23 cellular contexts compared by ENCODE assay signal in genomic region chr6:155959898-155960297, GRCh38.
DNase-seq lines count a peak whose midpoint lies in the region; TF ChIP-seq lines count a peak whose summit lies in the region.
"Had no signal": no experiment of that assay in that cellular context is flagged by ENCODE, and none has a peak within 500 bp of the region (broad histone marks: within the 10 kb centered on the region; RNA-seq: fewer than 3 reads in every experiment).

No MANE protein-coding gene starts in this region.

- no peak for TF ChIP-seq RAD21 in neural cell (conservative IDR thresholded peaks at IDR 0.05)

- no peak for TF ChIP-seq EP300 in neural cell (conservative IDR thresholded peaks at IDR 0.05; ENCODE audit: poor library complexity, severe bottlenecking)

- no peak for TF ChIP-seq CTCF in neural cell (IDR thresholded peaks at IDR 0.05; ENCODE audit: poor library complexity, severe bottlenecking)

- H3K79me2 ChIP-seq in neural cell (replicated peaks; ENCODE audit: insufficient read depth, low read length) = no peaks in the 10 kb centered on the region

- no peak overlapping the region for H3K9ac ChIP-seq in neural cell (ENCODE audit: low read length)

- no peaks in the 10 kb centered on the region for H4K20me1 ChIP-seq in neural cell (ENCODE audit: insufficient read depth)

- no peak overlapping the region for H2AFZ ChIP-seq in neural cell (ENCODE audit: low read depth, low read length)

- DNase-seq in DMS53 treated with DMSO at 0.1 percent for 48 hours (lab: John Stamatoyannopoulos, UW; ENCODE audit: unreplicated experiment) (peak; percentile 81), NCI-H146 (lab: John Stamatoyannopoulos, UW) (peak; percentile 100), NCI-H748 treated with DMSO at 0.1 percent for 48 hours (lab: John Stamatoyannopoulos, UW) (peak; percentile 95), D341Med (ENCODE audit: low spot score) (no peak), NCI-H2227 treated with DMSO at 0.1 percent for 48 hours (lab: John Stamatoyannopoulos, UW) (no peak), HUDEP-2 (lab: John Stamatoyannopoulos, UW; ENCODE audit: unreplicated experiment in 76 of 76) (no peak)
- DNase-seq: activated CD4-positive, alpha-beta T cell treated with anti-CD3 and anti-CD28 coated beads, Interleukin-2, amount 10 ng/mL, durations not matched to agents 24 days and 14 days; activated CD8-positive, alpha-beta memory T cell treated with anti-CD3 and anti-CD28 coated beads, Interleukin-2, amount 10 ng/mL, durations not matched to agents 7 days and 5 days; DMS 273 treated with DMSO at 0.1 percent for 48 hours; GDM1; H9; heart right ventricle; KBM-7; left ventricle myocardium inferior; midbrain; MM.1S; nephron progenitor cell; stimulated activated CD4-positive, alpha-beta T cell treated with anti-CD3 and anti-CD28 coated beads, Interleukin-1b, Interleukin-23, amount 100 ng/mL, for 48 hours had no signal

- no peak overlapping the region for H3K27ac ChIP-seq in neural cell (ENCODE audit: low read length)
- H3K27ac ChIP-seq: ascending aorta, heart right ventricle, left ventricle myocardium inferior, Peyer's patch, vagina, VCaP had no signal

- no peak overlapping the region for H3K4me2 ChIP-seq in neural cell (ENCODE audit: low read length)

- no peaks in the 10 kb centered on the region for H3K9me3 ChIP-seq in neural cell (ENCODE audit: low read length)
- H3K9me3 ChIP-seq: ascending aorta, heart right ventricle, left ventricle myocardium inferior, Peyer's patch, vagina had no signal

- H3K36me3 ChIP-seq in neural cell (ENCODE audit: insufficient read depth, low read length) = no peaks in the 10 kb centered on the region
- H3K36me3 ChIP-seq: ascending aorta, heart right ventricle, left ventricle myocardium inferior, Peyer's patch, vagina had no signal

- no peaks in the 10 kb centered on the region for H3F3A ChIP-seq in neural cell (ENCODE audit: insufficient read depth, low read length, poor library complexity, severe bottlenecking)

- no peak overlapping the region for H3K4me3 ChIP-seq in neural cell (ENCODE audit: low read length)
- H3K4me3 ChIP-seq: ascending aorta, heart right ventricle, left ventricle myocardium inferior, Peyer's patch, vagina had no signal

- no peaks in the 10 kb centered on the region for H3K27me3 ChIP-seq in neural cell (ENCODE audit: insufficient read depth, low read depth, low read length)
- H3K27me3 ChIP-seq: ascending aorta, heart right ventricle, Peyer's patch, vagina had no signal

- H3K9me2 ChIP-seq in neural cell (ENCODE audit: insufficient read depth, low read length) = no peaks in the 10 kb centered on the region

TF ChIP-seq in neural cell, 6 proteins besides CTCF, POLR2A, EP300 and RAD21:
- TF ChIP-seq TAF1 (IDR thresholded peaks at IDR 0.05; ENCODE audit: low read depth) = no peak
- TF ChIP-seq MXI1 (conservative IDR thresholded peaks at IDR 0.05; ENCODE audit: poor library complexity, severe bottlenecking) = peak; percentile 22
- TF ChIP-seq REST (IDR thresholded peaks at IDR 0.05; ENCODE audit: borderline replicate concordance) = no peak
TF ChIP-seq in neural cell: peak in this region for 1.

Comparison
In these comparisons a context has a peak if more than half of its experiments do, and no peak if none do; other contexts are left out.
1. DNase-seq: peak in DMS53 treated with DMSO at 0.1 percent for 48 hours (single experiment), NCI-H146 (single experiment) and NCI-H748 treated with DMSO at 0.1 percent for 48 hours (single experiment); none in D341Med (single experiment), NCI-H2227 treated with DMSO at 0.1 percent for 48 hours (single experiment) and HUDEP-2 (0 of 76).